19 cellular contexts compared by ENCODE assay signal in the genomic region with DNA sequence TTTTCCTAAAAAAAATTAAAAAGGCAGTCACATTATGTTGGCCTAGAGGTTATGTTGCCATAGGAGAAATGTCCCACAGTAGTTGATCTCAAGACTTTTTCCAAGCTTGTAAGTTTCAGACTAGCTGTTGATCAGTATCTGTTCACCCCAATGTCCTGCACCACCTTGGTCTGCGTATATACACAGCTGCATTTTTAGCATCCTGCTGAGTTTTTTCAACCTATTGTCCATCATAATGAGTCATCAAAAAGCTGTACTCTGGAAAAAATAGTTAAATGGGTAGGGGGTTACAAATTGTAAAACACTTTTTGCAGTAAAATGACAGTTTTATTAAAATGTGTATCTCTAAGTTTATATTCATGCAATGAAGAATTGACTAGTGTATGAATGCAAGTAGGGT. TPM values are rescaled to one million over a fixed set of nuclear protein-coding genes. Genes with fewer than 3 reads are reported as not detected.
"Had no signal": no experiment of that assay in that cellular context is flagged by ENCODE, and none has a peak within 500 bp of the region (broad histone marks: within the 10 kb centered on the region; RNA-seq: fewer than 3 reads in every experiment).

No MANE protein-coding gene starts in this region.

- DNase-seq: activated CD4-positive, alpha-beta memory T cell treated with anti-CD3 and anti-CD28 coated beads, Interleukin-2, amount 10 ng/mL, durations not matched to agents 7 days and 5 days; activated CD4-positive, alpha-beta T cell treated with anti-CD3 and anti-CD28 coated beads for 4 hours; activated effector memory CD4-positive, alpha-beta T cell treated with Interleukin-2 at 50 U/mL for 16 hours; activated T-cell treated with anti-CD3 and anti-CD28 coated beads, Interleukin-2, amount 50 U/mL, for 4 hours; adrenal gland; glutamatergic neuron; nephron progenitor cell; psoas muscle; right lobe of liver; stimulated activated naive CD8-positive, alpha-beta T cell treated with anti-CD3 and anti-CD28 coated beads, Interleukin-15, Interleukin-2, amounts not matched to agents 100 U/mL and 50 U/mL, for 24 hours; trophoblast cell had no signal

- H3K4me3 Mint-ChIP-seq: activated CD4-positive, alpha-beta memory T cell treated with anti-CD3 and anti-CD28 coated beads, Interleukin-2, amount 10 ng/mL, durations not matched to agents 7 days and 5 days; activated naive CD4-positive, alpha-beta T cell treated with anti-CD3 and anti-CD28 coated beads, Interleukin-2, amount 50 U/mL, for 24 hours; activated T-cell treated with anti-CD3 and anti-CD28 coated beads, Interleukin-2, amount 50 U/mL, for 4 hours; dendritic cell treated with granulocyte-macrophage colony-stimulating factor and Interleukin-4, amounts not matched to agents 40 ng/mL and 50 ng/mL, for 4 days; mesothelial cell of epicardium; nephron progenitor cell; WTC11 had no signal

- H3K4me1 ChIP-seq: adrenal gland, psoas muscle, right lobe of liver, suprapubic skin had no signal

- H3K4me2 ChIP-seq: smooth muscle cell had no signal

- H3K4me1 Mint-ChIP-seq: activated naive CD4-positive, alpha-beta T cell treated with anti-CD3 and anti-CD28 coated beads, Interleukin-2, amount 50 U/mL, for 24 hours; nephron progenitor cell; WTC11 had no signal

- H3K27me3 ChIP-seq: adrenal gland, brain microvascular endothelial cell, right lobe of liver, suprapubic skin had no signal

- H3K27ac Mint-ChIP-seq: activated CD4-positive, alpha-beta memory T cell treated with anti-CD3 and anti-CD28 coated beads, Interleukin-2, amount 10 ng/mL, durations not matched to agents 7 days and 5 days; activated naive CD4-positive, alpha-beta T cell treated with anti-CD3 and anti-CD28 coated beads, Interleukin-2, amount 50 U/mL, for 24 hours; dendritic cell treated with granulocyte-macrophage colony-stimulating factor and Interleukin-4, amounts not matched to agents 40 ng/mL and 50 ng/mL, for 4 days; mesothelial cell of epicardium; nephron progenitor cell; WTC11 had no signal

- H3K9me3 ChIP-seq: adrenal gland, psoas muscle, right lobe of liver, suprapubic skin had no signal

- H3K9me3 Mint-ChIP-seq: activated CD4-positive, alpha-beta memory T cell treated with anti-CD3 and anti-CD28 coated beads, Interleukin-2, amount 10 ng/mL, durations not matched to agents 7 days and 5 days; activated naive CD4-positive, alpha-beta T cell treated with anti-CD3 and anti-CD28 coated beads, Interleukin-2, amount 50 U/mL, for 24 hours; activated T-cell treated with anti-CD3 and anti-CD28 coated beads, Interleukin-2, amount 50 U/mL, for 4 hours; dendritic cell treated with granulocyte-macrophage colony-stimulating factor and Interleukin-4, amounts not matched to agents 40 ng/mL and 50 ng/mL, for 4 days had no signal

- H3K36me3 Mint-ChIP-seq: activated naive CD4-positive, alpha-beta T cell treated with anti-CD3 and anti-CD28 coated beads, Interleukin-2, amount 50 U/mL, for 24 hours had no signal

- H3K4me3 ChIP-seq: adrenal gland, psoas muscle, right lobe of liver, smooth muscle cell, suprapubic skin had no signal

- H3K27me3 Mint-ChIP-seq: dendritic cell treated with granulocyte-macrophage colony-stimulating factor and Interleukin-4, amounts not matched to agents 40 ng/mL and 50 ng/mL, for 4 days had no signal

- H3K27ac ChIP-seq: adrenal gland, brain microvascular endothelial cell, psoas muscle, right lobe of liver, suprapubic skin had no signal

RNA-seq across cellular contexts. Expression of a gene that starts 53.2 kb away (rescaled TPM):
- total RNA-seq: activated CD4-positive, alpha-beta memory T cell treated with anti-CD3 and anti-CD28 coated beads, Interleukin-2, amount 10 ng/mL, durations not matched to agents 7 days and 5 days; omental fat pad; smooth muscle cell had no signal
